Comparison of ENCODE assay signal across 17 cellular contexts in genomic region chr2:47011264-47011663, GRCh38.
DNase-seq lines count a peak whose midpoint lies in the region; ATAC-seq and TF ChIP-seq lines count a peak whose summit lies in the region.
"Had no signal": no experiment of that assay in that cellular context is flagged by ENCODE, and none has a peak within 500 bp of the region (broad histone marks: within the 10 kb centered on the region; RNA-seq: fewer than 3 reads in every experiment).

No MANE protein-coding gene starts in this region.

- peaks cover 60% of the 10 kb centered on the region for H3K36me3 Mint-ChIP-seq in Caco-2 (ENCODE audit: insufficient read depth, unreplicated experiment)

- no peaks in the 10 kb centered on the region for H3K27me3 Mint-ChIP-seq in Caco-2 (ENCODE audit: insufficient read depth, unreplicated experiment)
- H3K27me3 Mint-ChIP-seq: B cell had no signal

- H3K9me3 Mint-ChIP-seq in Caco-2 (ENCODE audit: unreplicated experiment): no peaks in the 10 kb centered on the region
- H3K9me3 Mint-ChIP-seq: CD8-positive, alpha-beta T cell had no signal

- TF ChIP-seq CTCF in Caco-2 (IDR thresholded peaks at IDR 0.05; ENCODE audit: insufficient read depth in 1 of 2, low read depth in 1 of 2, low read length in 1 of 2, severe bottlenecking in 1 of 2, unreplicated experiment in 1 of 2) (no peak), dorsolateral prefrontal cortex (IDR thresholded peaks at IDR 0.05 in 54 of 56, conservative IDR thresholded peaks at IDR 0.05 in 2 of 56; ENCODE audit: low read depth in 1 of 56, partially characterized antibody in 56 of 56) (no peak), stomach (IDR thresholded peaks at IDR 0.05) (no peak)

- CTCF ChIA-PET in Caco-2 (lab: Charles Lee): no interaction called here

- TF ChIP-seq POLR2A in stomach (IDR thresholded peaks at IDR 0.05): no peak

- H3K9me3 ChIP-seq in Caco-2 (no peaks in the 10 kb centered on the region), stomach (no peaks in the 10 kb centered on the region)

- H3K36me3 ChIP-seq in Caco-2 (ENCODE audit: control insufficient read depth, insufficient read depth, low read length): peaks cover 4% of the 10 kb centered on the region; the same call in 1 of the 2 replicates
- H3K36me3 ChIP-seq in stomach: peaks cover 11 to 73% (median 50%) of the 10 kb centered on the region in 4 donors

- H3K4me1 ChIP-seq in Caco-2 (peaks cover 17% of the 10 kb centered on the region), stomach (peaks cover 8 to 70% (median 44%) of the 10 kb centered on the region in 4 donors)

- intact Hi-C loops in Caco-2 (cut with micrococcal nuclease; ENCODE audit: unreplicated experiment) (no loop called here), dorsolateral prefrontal cortex (cut with DNase I) (loop anchor here (5.0 kb wide), 1 partner anchor 51 kb away; no protein-coding TSS in a partner anchor), stomach (cut with DNase I; ENCODE audit: low total_unique reads) (no loop called here)

- no TSS peak for BruUV-seq in Caco-2 (replicated peaks; lab: Mats Ljungman, UMichigan)

- H3K4me1 Mint-ChIP-seq in Caco-2 (ENCODE audit: low read depth, unreplicated experiment): peaks cover 7% of the 10 kb centered on the region
- H3K4me1 Mint-ChIP-seq: B cell had no signal

- H3K4me3 ChIP-seq in Caco-2 (ENCODE audit: low read depth, low read length) (no peak overlapping the region), dorsolateral prefrontal cortex (peak overlapping the region in 1 of 59 donors; percentile 7), stomach (no peak overlapping the region)
- H3K4me3 ChIP-seq: SK-N-MC had no signal

- no peak for TF ChIP-seq EP300 in stomach (IDR thresholded peaks at IDR 0.05)

- H3K27me3 ChIP-seq in Caco-2 (replicated peaks; ENCODE audit: control insufficient read depth, insufficient read depth, low read length) (no peaks in the 10 kb centered on the region), dorsolateral prefrontal cortex (no peaks in the 10 kb centered on the region), stomach (no peaks in the 10 kb centered on the region)

- WGBS in stomach, 5 donors: 85 to 96% (median 91%) methylated on average over 6 to 12 of the region's 12 CpGs

- DNase-seq in Caco-2 (no peak), NCI-H2171 treated with DMSO at 0.1 percent for 48 hours (lab: John Stamatoyannopoulos, UW) (peak; percentile 78), dorsolateral prefrontal cortex (no peak), stomach (no peak), DMS114 treated with DMSO at 0.1 percent for 48 hours (lab: John Stamatoyannopoulos, UW; ENCODE audit: unreplicated experiment) (no peak), NCI-H774 (lab: John Stamatoyannopoulos, UW) (no peak), SIG-M5 treated with dmso at 0.1 percent for 504 hours (lab: John Stamatoyannopoulos, UW; ENCODE audit: unreplicated experiment) (no peak)
- DNase-seq: CD8-positive, alpha-beta T cell; EL; KG1; NCI-H1048; NCI-H1694; NCI-H2107; PC-3 had no signal

- POLR2A ChIA-PET in Caco-2 (lab: Charles Lee): no interaction called here

- ATAC-seq in HG03469 (IDR thresholded peaks at IDR 0.05; ENCODE audit: unreplicated experiment): no peak
- ATAC-seq: CD8-positive, alpha-beta T cell; PC-3 had no signal

- H3K27ac Mint-ChIP-seq in Caco-2 (ENCODE audit: unreplicated experiment): peak overlapping the region; percentile 49
- H3K27ac Mint-ChIP-seq: B cell; CD8-positive, alpha-beta T cell had no signal

- H3K27ac ChIP-seq in dorsolateral prefrontal cortex (peak overlapping the region in 57 of 59 donors; percentile 49 to 99 (median 85)), stomach (peak overlapping the region in 3 of 5 donors; percentile 2 to 87 (median 7))
- H3K27ac ChIP-seq: SK-N-MC had no signal

- no peak overlapping the region for H3K4me3 Mint-ChIP-seq in Caco-2 (ENCODE audit: unreplicated experiment)
- H3K4me3 Mint-ChIP-seq: B cell; CD8-positive, alpha-beta T cell had no signal

Comparison
In these comparisons a context has a peak if more than half of its experiments do, and no peak if none do; other contexts are left out.
1. intact Hi-C loops: an anchor here in dorsolateral prefrontal cortex (5.0 kb wide); none called in Caco-2 and stomach.